ENCODE assay signal across 11 cellular contexts in the genomic region with DNA sequence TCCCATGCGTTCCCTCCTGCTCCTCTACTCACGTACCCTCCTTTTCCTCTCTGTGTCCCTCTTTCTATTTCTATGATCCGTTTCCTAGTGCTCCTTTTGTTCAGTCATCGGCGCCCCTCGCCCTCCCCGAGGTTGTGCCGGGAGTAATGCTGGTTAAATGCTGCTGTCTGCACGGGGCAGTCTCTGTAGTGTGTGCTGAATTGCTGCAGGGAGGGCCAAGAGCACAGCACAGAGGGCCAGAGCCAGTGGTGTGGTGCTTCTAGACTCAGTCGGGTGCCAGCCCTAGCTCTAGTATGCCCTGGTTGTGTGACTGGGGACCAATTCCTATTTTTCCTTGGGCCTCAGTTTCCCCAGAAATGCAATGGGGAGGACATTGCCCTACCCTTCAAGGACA.
DNase-seq lines count a peak whose midpoint lies in the region; TF ChIP-seq lines count a peak whose summit lies in the region.
"Had no signal": no experiment of that assay in that cellular context is flagged by ENCODE, and none has a peak within 500 bp of the region (broad histone marks: within the 10 kb centered on the region; RNA-seq: fewer than 3 reads in every experiment).

No MANE protein-coding gene starts in this region.

- no peak overlapping the region for H3K4me3 ChIP-seq in choroid plexus epithelial cell (ENCODE audit: low read depth, low read length)
- peak overlapping the region; percentile 16 for H3K4me3 ChIP-seq in iPS-18a (ENCODE audit: low read length)
- H3K4me3 ChIP-seq in sigmoid colon, result no peak overlapping the region

- peak overlapping the region; percentile 14 for H3K9ac ChIP-seq in iPS-18a (ENCODE audit: low read length)

- intact Hi-C loops in sigmoid colon (cut with DNase I), result no loop called here

- H3K9me3 ChIP-seq in iPS-18a (ENCODE audit: control insufficient read depth, low read depth, low read length) (no peaks in the 10 kb centered on the region), sigmoid colon (no peaks in the 10 kb centered on the region)

- no peak for TF ChIP-seq EP300 in sigmoid colon (IDR thresholded peaks at IDR 0.05)

- TF ChIP-seq CTCF in choroid plexus epithelial cell (conservative IDR thresholded peaks at IDR 0.05; ENCODE audit: low read depth, low read length) (peak; percentile 26), sigmoid colon (IDR thresholded peaks at IDR 0.05) (no peak)

- no peak for TF ChIP-seq POLR2A in sigmoid colon (IDR thresholded peaks at IDR 0.05)

- 14 to 32% methylated on average over 10 of the region's 10 CpGs for WGBS in sigmoid colon, 2 donors

- H3K4me1 ChIP-seq in iPS-18a (ENCODE audit: control insufficient read depth, low read depth, low read length) (peaks cover 31% of the 10 kb centered on the region), sigmoid colon (peaks cover 0 to 30% (median 5%) of the 10 kb centered on the region in 4 donors)

- H3K36me3 ChIP-seq in iPS-18a (ENCODE audit: control insufficient read depth, low read depth, low read length), result no peaks in the 10 kb centered on the region
- H3K36me3 ChIP-seq in sigmoid colon, result no peaks in the 10 kb centered on the region

- no peak overlapping the region for H3K27ac ChIP-seq in iPS-18a (ENCODE audit: low read length)
- H3K27ac ChIP-seq in sigmoid colon, result peak overlapping the region in 3 of 4 donors; percentile 35 to 61 (median 50)

- H3K27me3 ChIP-seq in iPS-18a (ENCODE audit: control insufficient read depth, insufficient read depth, low read length) (peaks cover 26% of the 10 kb centered on the region), sigmoid colon (peaks cover 0 to 9% (median 5%) of the 10 kb centered on the region in 3 donors)

- DNase-seq in GM03348 (ENCODE audit: low spot score), result peak; percentile 44
- peak; percentile 74 for DNase-seq in choroid plexus epithelial cell (ENCODE audit: low read depth)
- DNase-seq in sigmoid colon, result no peak
- DNase-seq in NCI-H774 (lab: John Stamatoyannopoulos, UW), result no peak
- DNase-seq in Kasumi-1 (lab: John Stamatoyannopoulos, UW), result no peak
- DNase-seq in stimulated activated CD4-positive, alpha-beta T cell treated with anti-CD3 and anti-CD28 coated beads, Interleukin-2, amount 100 ng/mL, for 24 hours, result no peak
- no peak for DNase-seq in activated naive CD4-positive, alpha-beta T cell treated with anti-CD3 and anti-CD28 coated beads, Interleukin-2, amount 50 U/mL, for 16 hours
- DNase-seq: CD4-positive, alpha-beta memory T cell; Karpas-422; NCI-H748 treated with DMSO at 0.1 percent for 48 hours had no signal

Comparison
In these comparisons a context has a peak if more than half of its experiments do, and no peak if none do; other contexts are left out.
1. DNase-seq: peak in GM03348 (single experiment) and choroid plexus epithelial cell (single experiment); none in sigmoid colon (single experiment), NCI-H774 (single experiment), Kasumi-1 (0 of 2), stimulated activated CD4-positive, alpha-beta T cell treated with anti-CD3 and anti-CD28 coated beads, Interleukin-2, amount 100 ng/mL, for 24 hours (0 of 2) and activated naive CD4-positive, alpha-beta T cell treated with anti-CD3 and anti-CD28 coated beads, Interleukin-2, amount 50 U/mL, for 16 hours (single experiment).